29 cellular contexts compared by ENCODE assay signal in genomic region chr5:154129013-154129412, GRCh38.
DNase-seq lines count a peak whose midpoint lies in the region; ATAC-seq and TF ChIP-seq lines count a peak whose summit lies in the region.
"Had no signal": no experiment of that assay in that cellular context is flagged by ENCODE, and none has a peak within 500 bp of the region (broad histone marks: within the 10 kb centered on the region; RNA-seq: fewer than 3 reads in every experiment).

No MANE protein-coding gene starts in this region.

- POLR2A ChIA-PET in PC-3 (lab: Charles Lee; ENCODE audit: unreplicated experiment) = interaction anchor here (0.7 kb wide), 1 partner anchor 43 kb away, joined by 10 read pairs; no protein-coding TSS in a partner anchor
- POLR2A ChIA-PET in PC-9 (lab: Charles Lee; ENCODE audit: unreplicated experiment) = no interaction called here

- intact Hi-C loops in PC-3 (cut with micrococcal nuclease) = loop anchor here (5.0 kb wide), 1 partner anchor 48 kb away; no protein-coding TSS in a partner anchor
- intact Hi-C loops in PC-9 (cut with micrococcal nuclease; ENCODE audit: unreplicated experiment) = no loop called here

- H3K9me2 ChIP-seq in PC-3 (replicated peaks; ENCODE audit: low read length) = no peaks in the 10 kb centered on the region
- H3K9me2 ChIP-seq in PC-9 (ENCODE audit: insufficient read depth) = no peaks in the 10 kb centered on the region

- H4K20me1 ChIP-seq in PC-3 (ENCODE audit: low read length) (no peaks in the 10 kb centered on the region), PC-9 (ENCODE audit: insufficient read depth) (no peaks in the 10 kb centered on the region)
- H4K20me1 ChIP-seq: BLaER1; BLaER1 treated with 17β-estradiol and CSF1 and Interleukin-3, amounts not matched to agents 10 nM and 100 nM had no signal

- no peaks in the 10 kb centered on the region for H3F3A ChIP-seq in PC-3 (ENCODE audit: low read length, unreplicated experiment)
- H3F3A ChIP-seq in PC-9 (ENCODE audit: insufficient read depth, low read depth) = no peaks in the 10 kb centered on the region

- H3K4me2 ChIP-seq in PC-3 (ENCODE audit: low read length) (peak overlapping the region; percentile 26; the same call in 1 of the 2 replicates), PC-9 (no peak overlapping the region)
- H3K4me2 ChIP-seq: A549; BLaER1; BLaER1 treated with 17β-estradiol and CSF1 and Interleukin-3, amounts not matched to agents 10 nM and 100 nM had no signal

- H3K27ac ChIP-seq in PC-3 (ENCODE audit: low read length) (no peak overlapping the region), VCaP (peak overlapping the region; percentile 55), PC-9 (no peak overlapping the region)
- H3K27ac ChIP-seq: 22Rv1; A549; BLaER1; BLaER1 treated with 17β-estradiol and CSF1 and Interleukin-3, amounts not matched to agents 10 nM and 100 nM; C4-2B had no signal

- H3K4me1 ChIP-seq in PC-3 (ENCODE audit: insufficient read depth, low read length) (peaks cover 10% of the 10 kb centered on the region), PC-9 (replicated peaks; ENCODE audit: insufficient read depth) (no peaks in the 10 kb centered on the region)
- H3K4me1 ChIP-seq: A549; BE2C; BLaER1; BLaER1 treated with 17β-estradiol and CSF1 and Interleukin-3, amounts not matched to agents 10 nM and 100 nM; Caco-2 had no signal

- H3K9me3 ChIP-seq in PC-3 (ENCODE audit: low read length) (no peaks in the 10 kb centered on the region), PC-9 (ENCODE audit: insufficient read depth, low read depth) (no peaks in the 10 kb centered on the region)
- H3K9me3 ChIP-seq: BE2C, BLaER1, Caco-2 had no signal

- CTCF ChIA-PET in PC-3 (lab: Charles Lee) = interaction anchor here (0.6 to 1.1 kb wide), 2 partner anchors 61 to 276 kb away, joined by 3 read pairs; partner anchors contain the start of gene GALNT10
- CTCF ChIA-PET in PC-9 (lab: Charles Lee) = no interaction called here

- no TSS peak for BruUV-seq in PC-3 (replicated peaks; lab: Mats Ljungman, UMichigan)
- no TSS peak for BruUV-seq in PC-9 (replicated peaks; lab: Mats Ljungman, UMichigan)

- DNase-seq in PC-3 (peak; percentile 60), PC-9 (no peak), NCI-H774 (lab: John Stamatoyannopoulos, UW) (no peak)
- DNase-seq: 8988T; ACHN; AML-193; BE2C; C1 segment of cervical spinal cord; Caco-2; Calu3; CD4-positive, alpha-beta memory T cell; CD4-positive, alpha-beta T cell; CD4-positive, CD25-positive, alpha-beta regulatory T cell; CD8-positive, alpha-beta memory T cell; CD8-positive, alpha-beta T cell; COR-L47; DMS 273 treated with DMSO at 0.1 percent for 48 hours; DMS153; DMS53; DMS79; DMS79 treated with DMSO at 0.1 percent for 48 hours; DND-41; EL had no signal

- no peaks in the 10 kb centered on the region for H3K27me3 ChIP-seq in PC-3 (ENCODE audit: low read length)
- H3K27me3 ChIP-seq in PC-9 (ENCODE audit: insufficient read depth, low read depth) = no peaks in the 10 kb centered on the region
- H3K27me3 ChIP-seq: BLaER1; BLaER1 treated with 17β-estradiol and CSF1 and Interleukin-3, amounts not matched to agents 10 nM and 100 nM had no signal

- H3K79me2 ChIP-seq in PC-3 (ENCODE audit: low read length) (no peaks in the 10 kb centered on the region), PC-9 (ENCODE audit: low read depth) (no peaks in the 10 kb centered on the region)

- no peak for TF ChIP-seq CTCF in PC-3 (conservative IDR thresholded peaks at IDR 0.05; ENCODE audit: low read depth, low read length)
- no peak for TF ChIP-seq CTCF in VCaP (conservative IDR thresholded peaks at IDR 0.05)
- TF ChIP-seq CTCF in PC-9 (conservative IDR thresholded peaks at IDR 0.05) = no peak

- no peak overlapping the region for H3K4me3 ChIP-seq in PC-3 (ENCODE audit: low read length)
- no peak overlapping the region for H3K4me3 ChIP-seq in PC-9
- H3K4me3 ChIP-seq: A549; BLaER1; BLaER1 treated with 17β-estradiol and CSF1 and Interleukin-3, amounts not matched to agents 10 nM and 100 nM had no signal

- H3K9ac ChIP-seq in PC-3 (ENCODE audit: low read length) = no peak overlapping the region
- H3K9ac ChIP-seq: BLaER1; BLaER1 treated with 17β-estradiol and CSF1 and Interleukin-3, amounts not matched to agents 10 nM and 100 nM had no signal

- no peak overlapping the region for H2AFZ ChIP-seq in PC-3 (ENCODE audit: low read length)
- no peak overlapping the region for H2AFZ ChIP-seq in PC-9

- peak; percentile 95 for ATAC-seq in PC-3
- ATAC-seq: A549; CD8-positive, alpha-beta T cell had no signal

- H3K36me3 ChIP-seq in PC-3 (ENCODE audit: low read depth, low read length) (no peaks in the 10 kb centered on the region), PC-9 (ENCODE audit: low read depth) (no peaks in the 10 kb centered on the region)
- H3K36me3 ChIP-seq: BE2C; BLaER1; BLaER1 treated with 17β-estradiol and CSF1 and Interleukin-3, amounts not matched to agents 10 nM and 100 nM had no signal
